20 cellular contexts compared by ENCODE assay signal in genomic region chr5:76273491-76273890, GRCh38.
DNase-seq lines count a peak whose midpoint lies in the region; ATAC-seq and TF ChIP-seq lines count a peak whose summit lies in the region.
"Had no signal": no experiment of that assay in that cellular context is flagged by ENCODE, and none has a peak within 500 bp of the region (broad histone marks: within the 10 kb centered on the region; RNA-seq: fewer than 3 reads in every experiment).

No MANE protein-coding gene starts in this region.

- ATAC-seq in GM21367 (IDR thresholded peaks at IDR 0.05; ENCODE audit: unreplicated experiment) = no peak
- ATAC-seq: sciatic nerve; stimulated activated naive B cell treated with anti-CD40 and anti-IgM and Interleukin-4, amounts not matched to agents 10 μg/mL and 1 μg/mL and 100 μg/mL, for 72 hours; T-helper 17 cell had no signal

- no peak overlapping the region for H3K4me2 ChIP-seq in mesendoderm (ENCODE audit: low read length)
- H3K4me2 ChIP-seq: KMS-11 had no signal

- H2BK15ac ChIP-seq in mesendoderm (replicated peaks; ENCODE audit: low read depth) = no peak overlapping the region

- H4K8ac ChIP-seq in mesendoderm (ENCODE audit: low read depth, low read length) = no peak overlapping the region

- no peak overlapping the region for H3K4ac ChIP-seq in mesendoderm (ENCODE audit: low read depth, low read length)

- no CpG with 5 or more reads among the region's 8 CpGs for WGBS in mesendoderm (ENCODE audit: extremely low coverage, insufficient coverage, low lambda C conversion rate)

- no peak overlapping the region for H3K9ac ChIP-seq in mesendoderm (ENCODE audit: low read length)
- H3K9ac ChIP-seq: KMS-11 had no signal

- no peaks in the 10 kb centered on the region for H3K79me1 ChIP-seq in mesendoderm (ENCODE audit: low read length)

- H3K27ac Mint-ChIP-seq in CD14-positive monocyte = no peak overlapping the region
- H3K27ac Mint-ChIP-seq: activated CD4-positive, alpha-beta memory T cell treated with anti-CD3 and anti-CD28 coated beads for 36 hours; activated naive CD4-positive, alpha-beta T cell treated with anti-CD3 and anti-CD28 coated beads, Interleukin-2, amount 10 ng/mL, durations not matched to agents 7 days and 5 days; stimulated activated naive B cell treated with anti-CD40 and anti-IgM and Interleukin-4, amounts not matched to agents 10 μg/mL and 1 μg/mL and 100 μg/mL, for 72 hours; T-helper 17 cell had no signal

- no peak overlapping the region for H3K23ac ChIP-seq in mesendoderm (ENCODE audit: low read length)

- H3K56ac ChIP-seq in mesendoderm (ENCODE audit: low read length) = no peak overlapping the region

- DNase-seq in CD14-positive monocyte (ENCODE audit: low spot score) (no peak), KG1 (lab: John Stamatoyannopoulos, UW) (peak; percentile 67), dermis microvascular lymphatic vessel endothelial cell (ENCODE audit: low read depth in 2 of 2) (peak; percentile 28 to 40), mucosa of gallbladder (ENCODE audit: low spot score) (peak; percentile 70), A172 (ENCODE audit: low spot score) (no peak), mesendoderm (no peak), NCI-H82 (lab: John Stamatoyannopoulos, UW) (no peak)
- DNase-seq: activated CD4-positive, alpha-beta memory T cell treated with anti-CD3 and anti-CD28 coated beads for 36 hours; activated naive CD4-positive, alpha-beta T cell treated with anti-CD3 and anti-CD28 coated beads, Interleukin-2, amount 10 ng/mL, durations not matched to agents 7 days and 5 days; activated T-cell treated with anti-CD3 and anti-CD28 coated beads, Interleukin-2, amount 50 U/mL, for 1 hour; DND-41; NCI-H1105 treated with DMSO at 0.1 percent for 48 hours; NCI-H2081 treated with DMSO at 0.1 percent for 48 hours; NCI-H510A; OCI-M1; stimulated activated naive B cell treated with anti-CD40 and anti-IgM and Interleukin-4, amounts not matched to agents 10 μg/mL and 1 μg/mL and 100 μg/mL, for 72 hours; T-helper 17 cell had no signal

- H3K36me3 Mint-ChIP-seq in CD14-positive monocyte = no peaks in the 10 kb centered on the region
- H3K36me3 Mint-ChIP-seq: activated CD4-positive, alpha-beta memory T cell treated with anti-CD3 and anti-CD28 coated beads for 36 hours; stimulated activated naive B cell treated with anti-CD40 and anti-IgM and Interleukin-4, amounts not matched to agents 10 μg/mL and 1 μg/mL and 100 μg/mL, for 72 hours had no signal

- H3K4me3 ChIP-seq in mesendoderm (ENCODE audit: low read length) = no peak overlapping the region

- H3K79me2 ChIP-seq in mesendoderm (ENCODE audit: control insufficient read depth, insufficient read depth, low read length) = no peaks in the 10 kb centered on the region

- no peak overlapping the region for H3K18ac ChIP-seq in mesendoderm (ENCODE audit: low read length)

- no peak overlapping the region for H3K27ac ChIP-seq in mesendoderm (ENCODE audit: low read depth, low read length)
- H3K27ac ChIP-seq: KMS-11 had no signal

- peak overlapping the region; percentile 34 to 64 for H3K4me3 Mint-ChIP-seq in CD14-positive monocyte
- H3K4me3 Mint-ChIP-seq: activated CD4-positive, alpha-beta memory T cell treated with anti-CD3 and anti-CD28 coated beads for 36 hours; activated naive CD4-positive, alpha-beta T cell treated with anti-CD3 and anti-CD28 coated beads, Interleukin-2, amount 10 ng/mL, durations not matched to agents 7 days and 5 days; stimulated activated naive B cell treated with anti-CD40 and anti-IgM and Interleukin-4, amounts not matched to agents 10 μg/mL and 1 μg/mL and 100 μg/mL, for 72 hours; T-helper 17 cell had no signal

- H3K4me1 Mint-ChIP-seq in CD14-positive monocyte = peaks cover 18% of the 10 kb centered on the region

- no peak overlapping the region for H2BK5ac ChIP-seq in mesendoderm (ENCODE audit: low read length)

- H2AK5ac ChIP-seq in mesendoderm (ENCODE audit: low read length) = no peak overlapping the region

- no peaks in the 10 kb centered on the region for H3K36me3 ChIP-seq in mesendoderm (ENCODE audit: control insufficient read depth, insufficient read depth, low read length)

- peaks cover 0 to 4% (median 1%) of the 10 kb centered on the region in 3 donors for H3K27me3 Mint-ChIP-seq in CD14-positive monocyte (ENCODE audit: low read depth in 3 of 3)
- H3K27me3 Mint-ChIP-seq: activated CD4-positive, alpha-beta memory T cell treated with anti-CD3 and anti-CD28 coated beads for 36 hours; stimulated activated naive B cell treated with anti-CD40 and anti-IgM and Interleukin-4, amounts not matched to agents 10 μg/mL and 1 μg/mL and 100 μg/mL, for 72 hours; T-helper 17 cell had no signal

- peaks cover 0 to 3% (median 0%) of the 10 kb centered on the region in 7 donors for H3K9me3 Mint-ChIP-seq in CD14-positive monocyte
- H3K9me3 Mint-ChIP-seq: activated CD4-positive, alpha-beta memory T cell treated with anti-CD3 and anti-CD28 coated beads for 36 hours; stimulated activated naive B cell treated with anti-CD40 and anti-IgM and Interleukin-4, amounts not matched to agents 10 μg/mL and 1 μg/mL and 100 μg/mL, for 72 hours had no signal

- no peaks in the 10 kb centered on the region for H3K27me3 ChIP-seq in mesendoderm (ENCODE audit: insufficient read depth, low read length, poor library complexity)

- intact Hi-C loops in CD14-positive monocyte (cut with micrococcal nuclease) = no loop called here

- no peak overlapping the region for H4K5ac ChIP-seq in mesendoderm (ENCODE audit: low read length)

- no peaks in the 10 kb centered on the region for H3K4me1 ChIP-seq in mesendoderm (ENCODE audit: control insufficient read depth, low read depth, low read length)

- no peak overlapping the region for H2BK120ac ChIP-seq in mesendoderm (ENCODE audit: low read depth, low read length)

- TF ChIP-seq CTCF in CD14-positive monocyte (IDR thresholded peaks at IDR 0.05) = no peak

Comparison
In these comparisons a context has a peak if more than half of its experiments do, and no peak if none do; other contexts are left out.
1. DNase-seq: peak in KG1 (single experiment), dermis microvascular lymphatic vessel endothelial cell (2 of 2) and mucosa of gallbladder (single experiment); none in CD14-positive monocyte (single experiment), A172 (single experiment), mesendoderm (single experiment) and NCI-H82 (single experiment).